Comparison of ENCODE assay signal across 10 cellular contexts in genomic region chr1:244952940-244953339, GRCh38.
DNase-seq lines count a peak whose midpoint lies in the region; ATAC-seq lines count a peak whose summit lies in the region.
"Had no signal": no experiment of that assay in that cellular context is flagged by ENCODE, and none has a peak within 500 bp of the region (broad histone marks: within the 10 kb centered on the region; RNA-seq: fewer than 3 reads in every experiment).

No MANE protein-coding gene starts in this region.

- DNase-seq in NOMO-1 (lab: John Stamatoyannopoulos, UW; ENCODE audit: unreplicated experiment in 2 of 2) (peak; percentile 68 to 69), NOMO-1 treated with dmso at 0.1 percent for 144 hours (lab: John Stamatoyannopoulos, UW; ENCODE audit: unreplicated experiment) (no peak), LoVo (ENCODE audit: low spot score) (peak; percentile 86), renal cortical epithelial cell (ENCODE audit: low read depth) (peak; percentile 75), KG1 (lab: John Stamatoyannopoulos, UW) (no peak), RKO (ENCODE audit: low spot score) (no peak), NCI-H1092 (lab: John Stamatoyannopoulos, UW) (no peak)
- DNase-seq: activated naive CD8-positive, alpha-beta T cell treated with anti-CD3 and anti-CD28 coated beads, Interleukin-2, amount 50 U/mL, for 24 hours; NCI-H146 had no signal

- peak; percentile 96 for ATAC-seq in HG02678 (IDR thresholded peaks at IDR 0.05; ENCODE audit: unreplicated experiment)
- ATAC-seq: activated naive CD8-positive, alpha-beta T cell treated with anti-CD3 and anti-CD28 coated beads, Interleukin-2, amount 50 U/mL, for 24 hours had no signal

Comparison
In these comparisons a context has a peak if more than half of its experiments do, and no peak if none do; other contexts are left out.
1. DNase-seq: peak in NOMO-1 (2 of 2), LoVo (single experiment) and renal cortical epithelial cell (single experiment); none in NOMO-1 treated with dmso at 0.1 percent for 144 hours (single experiment), KG1 (single experiment), RKO (single experiment) and NCI-H1092 (single experiment).